30 cellular contexts compared by ENCODE assay signal in genomic region chr6:139416146-139416545, GRCh38.
"Had no signal": no experiment of that assay in that cellular context is flagged by ENCODE, and none has a peak within 500 bp of the region (broad histone marks: within the 10 kb centered on the region; RNA-seq: fewer than 3 reads in every experiment).

No MANE protein-coding gene starts in this region.

- H2AFZ ChIP-seq: parathyroid adenoma had no signal

- H3K9me3 Mint-ChIP-seq: activated naive CD4-positive, alpha-beta T cell treated with anti-CD3 and anti-CD28 coated beads for 36 hours; activated naive CD8-positive, alpha-beta T cell treated with anti-CD3 and anti-CD28 coated beads, Interleukin-2, amount 10 ng/mL, durations not matched to agents 7 days and 5 days; activated T-helper 1 cell treated with anti-CD3 and anti-CD28 coated beads, Interleukin-12 subunit alpha, Interleukin-12 subunit beta, Interleukin-2, Interleukin-4 antibody, amounts not matched to agents 30 ng/mL and 10 ng/mL and 1 ng/mL, durations not matched to agents 14 hours and 24 hours and 36 hours; immature natural killer cell; naive thymus-derived CD4-positive, alpha-beta T cell; stimulated activated effector memory CD8-positive, alpha-beta T cell treated with anti-CD3 and anti-CD28 coated beads, Interleukin-12 subunit alpha, Interleukin-12 subunit beta, amount 100 ng/mL, for 72 hours; stimulated activated naive CD8-positive, alpha-beta T cell treated with anti-CD3 and anti-CD28 coated beads, Interleukin-15, Interleukin-2, amounts not matched to agents 100 ng/mL and 50 ng/mL, for 24 hours had no signal

- H3K36me3 Mint-ChIP-seq: activated naive CD8-positive, alpha-beta T cell treated with anti-CD3 and anti-CD28 coated beads, Interleukin-2, amount 10 ng/mL, durations not matched to agents 7 days and 5 days; immature natural killer cell; naive thymus-derived CD4-positive, alpha-beta T cell; stimulated activated effector memory CD8-positive, alpha-beta T cell treated with anti-CD3 and anti-CD28 coated beads, Interleukin-12 subunit alpha, Interleukin-12 subunit beta, amount 100 ng/mL, for 72 hours had no signal

- H3K4me3 Mint-ChIP-seq: activated naive CD4-positive, alpha-beta T cell treated with anti-CD3 and anti-CD28 coated beads for 36 hours; activated naive CD8-positive, alpha-beta T cell treated with anti-CD3 and anti-CD28 coated beads, Interleukin-2, amount 10 ng/mL, durations not matched to agents 7 days and 5 days; activated T-helper 1 cell treated with anti-CD3 and anti-CD28 coated beads, Interleukin-12 subunit alpha, Interleukin-12 subunit beta, Interleukin-2, Interleukin-4 antibody, amounts not matched to agents 30 ng/mL and 10 ng/mL and 1 ng/mL, durations not matched to agents 14 hours and 24 hours and 36 hours; immature natural killer cell; naive thymus-derived CD4-positive, alpha-beta T cell; stimulated activated effector memory CD8-positive, alpha-beta T cell treated with anti-CD3 and anti-CD28 coated beads, Interleukin-12 subunit alpha, Interleukin-12 subunit beta, amount 100 ng/mL, for 72 hours; stimulated activated naive CD8-positive, alpha-beta T cell treated with anti-CD3 and anti-CD28 coated beads, Interleukin-15, Interleukin-2, amounts not matched to agents 100 ng/mL and 50 ng/mL, for 24 hours had no signal

- H3K4me1 Mint-ChIP-seq: activated naive CD8-positive, alpha-beta T cell treated with anti-CD3 and anti-CD28 coated beads, Interleukin-2, amount 10 ng/mL, durations not matched to agents 7 days and 5 days; immature natural killer cell; naive thymus-derived CD4-positive, alpha-beta T cell had no signal

- H3K9me3 ChIP-seq: ascending aorta, psoas muscle, sigmoid colon, thoracic aorta had no signal

- H3K27ac Mint-ChIP-seq: activated naive CD4-positive, alpha-beta T cell treated with anti-CD3 and anti-CD28 coated beads for 36 hours; activated naive CD8-positive, alpha-beta T cell treated with anti-CD3 and anti-CD28 coated beads, Interleukin-2, amount 10 ng/mL, durations not matched to agents 7 days and 5 days; activated T-helper 1 cell treated with anti-CD3 and anti-CD28 coated beads, Interleukin-12 subunit alpha, Interleukin-12 subunit beta, Interleukin-2, Interleukin-4 antibody, amounts not matched to agents 30 ng/mL and 10 ng/mL and 1 ng/mL, durations not matched to agents 14 hours and 24 hours and 36 hours; immature natural killer cell; naive thymus-derived CD4-positive, alpha-beta T cell; stimulated activated effector memory CD8-positive, alpha-beta T cell treated with anti-CD3 and anti-CD28 coated beads, Interleukin-12 subunit alpha, Interleukin-12 subunit beta, amount 100 ng/mL, for 72 hours; stimulated activated naive CD8-positive, alpha-beta T cell treated with anti-CD3 and anti-CD28 coated beads, Interleukin-15, Interleukin-2, amounts not matched to agents 100 ng/mL and 50 ng/mL, for 24 hours had no signal

- DNase-seq: activated CD4-positive, alpha-beta T cell treated with anti-CD3 and anti-CD28 coated beads for 48 hours; activated CD4-positive, alpha-beta T cell treated with anti-CD3 and anti-CD28 coated beads, Interleukin-2, amount 50 U/mL, for 48 hours; activated CD8-positive, alpha-beta memory T cell treated with anti-CD3 and anti-CD28 coated beads for 24 hours; activated effector memory CD4-positive, alpha-beta T cell treated with anti-CD3 and anti-CD28 coated beads, Interleukin-2, amount 50 U/mL, for 16 hours; activated naive CD4-positive, alpha-beta T cell treated with anti-CD3 and anti-CD28 coated beads for 36 hours; activated naive CD8-positive, alpha-beta T cell treated with anti-CD3 and anti-CD28 coated beads, Interleukin-2, amount 10 ng/mL, durations not matched to agents 7 days and 5 days; brain microvascular endothelial cell; dorsolateral prefrontal cortex; effector memory CD4-positive, alpha-beta T cell; foreskin keratinocyte; heart left ventricle; hypothalamus; immature natural killer cell; kidney; midbrain; naive thymus-derived CD4-positive, alpha-beta T cell; psoas muscle; sigmoid colon; small intestine; stimulated activated CD4-positive, alpha-beta T cell treated with anti-CD3 and anti-CD28 coated beads, Interleukin-4, amount 100 ng/mL, for 24 hours; trophoblast cell; WERI-Rb-1 had no signal

- H3K36me3 ChIP-seq: ascending aorta, brain microvascular endothelial cell, heart left ventricle, sigmoid colon, thoracic aorta, WERI-Rb-1 had no signal

- H3K79me2 ChIP-seq: parathyroid adenoma had no signal

- H3K27me3 ChIP-seq: ascending aorta, brain microvascular endothelial cell, dorsolateral prefrontal cortex, foreskin keratinocyte, heart left ventricle, sigmoid colon had no signal

- H3K27ac ChIP-seq: ascending aorta, brain microvascular endothelial cell, coronary artery, dorsolateral prefrontal cortex, foreskin keratinocyte, heart left ventricle, parathyroid adenoma, psoas muscle, sigmoid colon, thoracic aorta, WERI-Rb-1 had no signal

- H3K4me1 ChIP-seq: ascending aorta, foreskin keratinocyte, psoas muscle, sigmoid colon had no signal

- ATAC-seq: activated CD4-positive, CD25-positive, alpha-beta regulatory T cell treated with anti-CD3 and anti-CD28 coated beads, Interleukin-2, amount 50 U/mL, for 24 hours; foreskin keratinocyte; heart left ventricle; naive thymus-derived CD4-positive, alpha-beta T cell; psoas muscle; stimulated activated effector memory CD8-positive, alpha-beta T cell treated with anti-CD3 and anti-CD28 coated beads, Interleukin-12 subunit alpha, Interleukin-12 subunit beta, amount 100 ng/mL, for 72 hours had no signal

- H3K4me3 ChIP-seq: ascending aorta, coronary artery, dorsolateral prefrontal cortex, heart left ventricle, psoas muscle, sigmoid colon, thoracic aorta had no signal

- H3K27me3 Mint-ChIP-seq: stimulated activated naive CD8-positive, alpha-beta T cell treated with anti-CD3 and anti-CD28 coated beads, Interleukin-15, Interleukin-2, amounts not matched to agents 100 ng/mL and 50 ng/mL, for 24 hours had no signal
